ENCODE assay signal across 8 cellular contexts in genomic region chr16:89949756-89950155, GRCh38. TPM values are rescaled to one million over a fixed set of nuclear protein-coding genes. Genes with fewer than 3 reads are reported as not detected.
A peak's percentile ranks its signal among the peaks of the same experiment; 100 is the strongest.
DNase-seq lines count a peak whose midpoint lies in the region; ATAC-seq and TF ChIP-seq lines count a peak whose summit lies in the region.

No MANE protein-coding gene starts in this region.

- H4K20me1 ChIP-seq in Loucy (ENCODE audit: insufficient read depth, low read length, poor library complexity, severe bottlenecking), result peaks cover 3% of the 10 kb centered on the region

- TF ChIP-seq CTCF in Loucy (conservative IDR thresholded peaks at IDR 0.05; ENCODE audit: low read length), result no peak

- peak overlapping the region; percentile 6 for H2BK12ac ChIP-seq in neuronal stem cell (ENCODE audit: low read length)

- H3K23ac ChIP-seq in neuronal stem cell (ENCODE audit: low read depth, low read length, poor library complexity), result no peak overlapping the region

- H3K27me3 ChIP-seq in CD4-positive, alpha-beta memory T cell (ENCODE audit: insufficient read depth, low read length), result peaks cover 5% of the 10 kb centered on the region
- H3K27me3 ChIP-seq in Loucy (ENCODE audit: insufficient read depth, low read length, poor library complexity, severe bottlenecking), result no peaks in the 10 kb centered on the region
- peaks cover 41% of the 10 kb centered on the region for H3K27me3 ChIP-seq in ectodermal cell (ENCODE audit: control insufficient read depth, insufficient read depth, low read length, poor library complexity, severe bottlenecking)
- H3K27me3 ChIP-seq in neuronal stem cell (ENCODE audit: control insufficient read depth in 3 of 3, insufficient read depth in 3 of 3, low read depth in 1 of 3, low read length in 3 of 3), result peaks cover 2 to 16% (median 13%) of the 10 kb centered on the region in 3 experiments

- POLR2A ChIA-PET in CD4-positive, alpha-beta memory T cell (lab: Charles Lee; ENCODE audit: partially characterized antibody), result interaction anchor here (1.9 kb wide), 1 partner anchor 76 kb away, joined by 5 read pairs; the partner anchor contains the start of gene TCF25

- H3K27ac ChIP-seq in CD4-positive, alpha-beta memory T cell (ENCODE audit: low read depth, low read length), result no peak overlapping the region
- no peak overlapping the region for H3K27ac ChIP-seq in ectodermal cell (ENCODE audit: insufficient read depth, low read depth, low read length, poor library complexity, severe bottlenecking)
- no peak overlapping the region for H3K27ac ChIP-seq in neuronal stem cell (replicated peaks; ENCODE audit: low read length)

- H3K4me1 ChIP-seq in CD4-positive, alpha-beta memory T cell (ENCODE audit: insufficient read depth, low read length), result peaks cover 16% of the 10 kb centered on the region
- H3K4me1 ChIP-seq in Loucy (ENCODE audit: insufficient read depth, low read length, poor library complexity, severe bottlenecking), result no peaks in the 10 kb centered on the region
- H3K4me1 ChIP-seq in ectodermal cell (ENCODE audit: control insufficient read depth, insufficient read depth, low read length), result no peaks in the 10 kb centered on the region
- H3K4me1 ChIP-seq in neuronal stem cell (ENCODE audit: control insufficient read depth in 2 of 2, insufficient read depth in 1 of 2, low read depth in 1 of 2, low read length in 2 of 2), result peaks cover 5 to 7% of the 10 kb centered on the region in 2 donors

- no peak overlapping the region for H3K4me3 ChIP-seq in CD4-positive, alpha-beta memory T cell (ENCODE audit: low read length in 2 of 2)
- H3K4me3 ChIP-seq in Loucy (ENCODE audit: low read length, poor library complexity, severe bottlenecking) (peak overlapping the region; percentile 74), ectodermal cell (ENCODE audit: insufficient read depth, low read depth, low read length) (peak overlapping the region; percentile 66), neuronal stem cell (ENCODE audit: low read length in 2 of 2) (peak overlapping the region; percentile 55 to 58)

- H2AFZ ChIP-seq in Loucy (ENCODE audit: low read length) (no peak overlapping the region), neuronal stem cell (ENCODE audit: low read length) (no peak overlapping the region)

- no peak overlapping the region for H4K8ac ChIP-seq in neuronal stem cell (ENCODE audit: low read depth, low read length)

- H2AK5ac ChIP-seq in neuronal stem cell (ENCODE audit: low read depth, low read length), result peak overlapping the region; percentile 90

- H3K27me3 Mint-ChIP-seq in CD4-positive, alpha-beta memory T cell, result peaks cover 4 to 11% of the 10 kb centered on the region in 2 donors

- H3K4me1 Mint-ChIP-seq in CD4-positive, alpha-beta memory T cell, result peaks cover 3 to 21% (median 15%) of the 10 kb centered on the region in 4 donors

- H3K9me3 ChIP-seq in CD4-positive, alpha-beta memory T cell (ENCODE audit: control insufficient read depth in 1 of 2, low read length in 2 of 2), result no peaks in the 10 kb centered on the region
- H3K9me3 ChIP-seq in Loucy (ENCODE audit: insufficient read depth, low read depth, low read length) (no peaks in the 10 kb centered on the region), ectodermal cell (ENCODE audit: control insufficient read depth, low read length) (no peaks in the 10 kb centered on the region), neuronal stem cell (replicated peaks in 1 of 2; ENCODE audit: control insufficient read depth in 2 of 2, insufficient read depth in 1 of 2, low read depth in 1 of 2, low read length in 2 of 2) (no peaks in the 10 kb centered on the region)

- H3K79me1 ChIP-seq in neuronal stem cell (ENCODE audit: low read depth, low read length), result peaks cover 15% of the 10 kb centered on the region

- no peak overlapping the region for H2BK5ac ChIP-seq in neuronal stem cell (ENCODE audit: low read length)

- no peaks in the 10 kb centered on the region for H3K9me3 Mint-ChIP-seq in CD4-positive, alpha-beta memory T cell

- peak overlapping the region in 6 of 7 donors; percentile 8 to 79 (median 52) for H3K27ac Mint-ChIP-seq in CD4-positive, alpha-beta memory T cell

- H3F3A ChIP-seq in Loucy (ENCODE audit: low read depth), result no peaks in the 10 kb centered on the region

- 91 to 92% methylated on average over 12 of the region's 12 CpGs for WGBS in ectodermal cell, 2 experiments
- no CpG with 5 or more reads among the region's 12 CpGs for WGBS in neuronal stem cell (ENCODE audit: extremely low coverage in 2 of 2, insufficient read length in 2 of 2, insufficient replicate concordance in 1 of 2), 2 donors

- H3K4me2 ChIP-seq in Loucy (ENCODE audit: low read depth, low read length, poor library complexity, severe bottlenecking) (peak overlapping the region; percentile 71), neuronal stem cell (ENCODE audit: insufficient read depth, low read length, poor library complexity, severe bottlenecking) (peak overlapping the region; percentile 89)

- CTCF ChIA-PET in CD4-positive, alpha-beta memory T cell (lab: Charles Lee; ENCODE audit: partially characterized antibody), result interaction anchor here (0.9 kb wide), 1 partner anchor 74 kb away, joined by 3 read pairs; no protein-coding TSS in a partner anchor

- DNase-seq in CD4-positive, alpha-beta memory T cell, result no peak
- DNase-seq in neuronal stem cell (ENCODE audit: low spot score), result no peak
- no peak for DNase-seq in AG08395 (ENCODE audit: low spot score)
- no peak for DNase-seq in NAMALWA (ENCODE audit: low spot score)

- H2BK120ac ChIP-seq in neuronal stem cell (ENCODE audit: low read depth, low read length), result no peak overlapping the region

- H3K36me3 ChIP-seq in CD4-positive, alpha-beta memory T cell (ENCODE audit: insufficient read depth, low read length), result no peaks in the 10 kb centered on the region
- H3K36me3 ChIP-seq in Loucy (ENCODE audit: insufficient read depth, low read length) (no peaks in the 10 kb centered on the region), ectodermal cell (ENCODE audit: control insufficient read depth, insufficient read depth, low read length) (no peaks in the 10 kb centered on the region), neuronal stem cell (replicated peaks in 1 of 2; ENCODE audit: control insufficient read depth in 2 of 2, insufficient read depth in 2 of 2, low read length in 2 of 2) (peaks cover 3 to 10% of the 10 kb centered on the region in 2 donors)

- intact Hi-C loops in CD4-positive, alpha-beta memory T cell (cut with micrococcal nuclease), result no loop called here

- H3K9me2 ChIP-seq in Loucy (replicated peaks; ENCODE audit: low read depth, low read length), result no peaks in the 10 kb centered on the region

- no peak overlapping the region for H3K4ac ChIP-seq in neuronal stem cell (ENCODE audit: low read length)

- no peak overlapping the region for H4K91ac ChIP-seq in neuronal stem cell (ENCODE audit: low read depth, low read length, poor library complexity)

- peak overlapping the region; percentile 27 for H3K18ac ChIP-seq in neuronal stem cell (ENCODE audit: low read length)

- H3K36me3 Mint-ChIP-seq in CD4-positive, alpha-beta memory T cell, result peaks cover 0 to 3% of the 10 kb centered on the region in 2 donors

- H3K4me3 Mint-ChIP-seq in CD4-positive, alpha-beta memory T cell, result peak overlapping the region; percentile 74 to 85 (median 80)

- H3K14ac ChIP-seq in neuronal stem cell (ENCODE audit: low read length), result peak overlapping the region; percentile 89

- H2BK15ac ChIP-seq in neuronal stem cell (ENCODE audit: low read length), result no peak overlapping the region

- H3K9ac ChIP-seq in Loucy (ENCODE audit: low read depth, low read length, poor library complexity, severe bottlenecking), result peak overlapping the region; percentile 67
- peak overlapping the region; percentile 50 for H3K9ac ChIP-seq in neuronal stem cell (ENCODE audit: low read depth, low read length, poor library complexity)

- ATAC-seq in HG02798 (IDR thresholded peaks at IDR 0.05; ENCODE audit: poor library complexity, unreplicated experiment), result no peak
- ATAC-seq in HG02759 (IDR thresholded peaks at IDR 0.05; ENCODE audit: unreplicated experiment), result no peak

- H3K79me2 ChIP-seq in Loucy (ENCODE audit: insufficient read depth, low read length), result no peaks in the 10 kb centered on the region

RNA-seq across cellular contexts. Expression of gene DEF8, which starts 1.2 kb away (rescaled TPM):
- total RNA-seq in CD4-positive, alpha-beta memory T cell, result 10 to 100 TPM; 45.5 to 46.0 TPM
- 10 to 100 TPM; 30.7 to 40.6 TPM for polyA plus RNA-seq in CD4-positive, alpha-beta memory T cell
- 78.2 TPM for polyA plus RNA-seq in ectodermal cell (2013, experiment 1 of 4)
- polyA plus RNA-seq in ectodermal cell (2013, experiment 2 of 4), result 64.8 TPM
- 65.7 TPM for polyA plus RNA-seq in ectodermal cell (2013, experiment 3 of 4)
- polyA plus RNA-seq in ectodermal cell (2013, experiment 4 of 4), result 59.7 TPM
- 52.9 TPM for polyA plus RNA-seq in neuronal stem cell (2013, experiment 1 of 2)
- polyA plus RNA-seq in neuronal stem cell (2013, experiment 2 of 2), result 52.2 TPM

RNA-seq across cellular contexts. Expression of gene TUBB3, which starts 26.6 kb away (rescaled TPM):
- total RNA-seq in CD4-positive, alpha-beta memory T cell, result under 1 TPM in 1 of 2 experiments, not detected in 1; 0.73 TPM
- not detected for polyA plus RNA-seq in CD4-positive, alpha-beta memory T cell
- 117 TPM for polyA plus RNA-seq in ectodermal cell (2013, experiment 1 of 4)
- 106 TPM for polyA plus RNA-seq in ectodermal cell (2013, experiment 2 of 4)
- polyA plus RNA-seq in ectodermal cell (2013, experiment 3 of 4), result 115 TPM
- polyA plus RNA-seq in ectodermal cell (2013, experiment 4 of 4), result 130 TPM
- polyA plus RNA-seq in neuronal stem cell (2013, experiment 1 of 2), result 121 TPM
- polyA plus RNA-seq in neuronal stem cell (2013, experiment 2 of 2), result 119 TPM

RNA-seq across cellular contexts. Expression of gene MC1R, which starts 31.1 kb away (rescaled TPM):
- 10 to 100 TPM; 12.6 to 13.5 TPM for total RNA-seq in CD4-positive, alpha-beta memory T cell
- polyA plus RNA-seq in CD4-positive, alpha-beta memory T cell, result under 1 TPM in 1 of 2 donors, not detected in 1; 0.22 TPM
- polyA plus RNA-seq in ectodermal cell (2013, experiment 1 of 4), result 4.6 TPM
- polyA plus RNA-seq in ectodermal cell (2013, experiment 2 of 4), result 4.9 TPM
- polyA plus RNA-seq in ectodermal cell (2013, experiment 3 of 4), result 3.5 TPM
- 4.0 TPM for polyA plus RNA-seq in ectodermal cell (2013, experiment 4 of 4)
- polyA plus RNA-seq in neuronal stem cell (2013, experiment 1 of 2), result 2.1 TPM
- 2.1 TPM for polyA plus RNA-seq in neuronal stem cell (2013, experiment 2 of 2)

Comparison
In these comparisons a context has a peak if more than half of its experiments do, and no peak if none do; other contexts are left out.
1. H3K4me3 ChIP-seq: peak in Loucy (single experiment), ectodermal cell (single experiment) and neuronal stem cell (2 of 2); none in CD4-positive, alpha-beta memory T cell (0 of 2).